In the genomic region with DNA sequence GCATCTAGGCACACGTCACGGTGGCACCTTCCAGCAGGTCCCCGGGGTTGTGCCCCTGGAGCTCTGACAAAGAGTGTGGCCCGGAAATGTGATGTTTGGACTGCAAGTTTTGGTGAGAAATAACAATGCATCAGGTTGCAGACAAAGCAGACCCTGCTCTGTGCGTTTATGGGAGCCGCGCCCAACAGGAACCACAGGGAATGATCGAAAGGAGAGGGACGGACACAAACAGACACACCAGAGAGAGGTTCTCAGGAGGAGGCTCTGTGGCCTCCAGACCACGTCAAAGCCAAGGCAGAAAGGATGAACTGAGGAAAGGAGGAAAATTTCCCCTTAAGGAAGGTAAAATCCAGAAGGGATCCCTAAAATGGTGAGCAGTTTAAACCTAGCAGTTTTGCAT, we compare ENCODE assay signal across 5 cellular contexts. TPM values are rescaled to one million over a fixed set of nuclear protein-coding genes. Genes with fewer than 3 reads are reported as not detected.
A peak's percentile ranks its signal among the peaks of the same experiment; 100 is the strongest.
DNase-seq lines count a peak whose midpoint lies in the region; ATAC-seq, FAIRE-seq and TF ChIP-seq lines count a peak whose summit lies in the region.
"Not testable (repeated sequence)": the region's sequence is repeated elsewhere in the genome, so short reads cannot be mapped to it uniquely, and the experiment has no call there.

No MANE protein-coding gene starts in this region.

- not testable (repeated sequence) for H3K4me3 ChIP-seq in GM12878

- FAIRE-seq in D721Med (lab: Jason Lieb, UNC) (peak; percentile 11), GM12892 (lab: Jason Lieb, UNC) (peak; percentile 33), GM12878 (lab: Jason Lieb, UNC) (peak; percentile 44), urothelium cell line (lab: Jason Lieb, UNC) (peak; percentile 63)

- CTCF ChIA-PET in GM12878 (lab: Yijun Ruan, JAX) = not testable (repeated sequence)

- intact Hi-C loops in GM12878 (cut with micrococcal nuclease; ENCODE audit: unreplicated experiment); left colon (cut with DNase I, micrococcal nuclease): not testable (repeated sequence)

- not testable (repeated sequence) for H3K79me2 ChIP-seq in GM12878 (ENCODE audit: control insufficient read depth, insufficient read depth, low read length)

- not testable (repeated sequence) for H3K4me1 ChIP-seq in GM12878 (ENCODE audit: control insufficient read depth, insufficient read depth, low read length)

- H3K9me3 ChIP-seq in GM12878 (replicated peaks; ENCODE audit: control insufficient read depth, insufficient read depth, low read length) = not testable (repeated sequence)

- not testable (repeated sequence) for TF ChIP-seq EP300 in GM12878 (IDR thresholded peaks at IDR 0.05; ENCODE audit: borderline replicate concordance in 1 of 2, control insufficient read depth in 1 of 2, low read depth in 2 of 2, low read length in 2 of 2)

- POLR2A ChIA-PET in GM12878 (lab: Charles Lee) = not testable (repeated sequence)

- not testable (repeated sequence) for TF ChIP-seq POLR2A in GM12892 (IDR thresholded peaks at IDR 0.05; ENCODE audit: low read depth, low read length); GM12878 (IDR thresholded peaks at IDR 0.05; ENCODE audit: low read depth, low read length)

- not testable (repeated sequence) for H3K36me3 ChIP-seq in GM12878 (ENCODE audit: control insufficient read depth in 2 of 2, insufficient read depth in 2 of 2, low read length in 1 of 2)

- SMC1A ChIA-PET in GM12878 (lab: Charles Lee; ENCODE audit: uncharacterized antibody, unreplicated experiment) = not testable (repeated sequence)

- not testable (repeated sequence) for H2AFZ ChIP-seq in GM12878 (ENCODE audit: control insufficient read depth, low read depth, low read length)

- ATAC-seq in GM12878 = not testable (repeated sequence)
- ATAC-seq in left colon = peak; percentile 59

- not testable (repeated sequence) for TF ChIP-seq RAD21 in GM12878 (IDR thresholded peaks at IDR 0.05; ENCODE audit: insufficient read depth, low read depth, low read length)

- WGBS in GM12878 (ENCODE audit: insufficient coverage, insufficient replicate concordance, low lambda C conversion rate, missing lambda C conversion rate) = no CpG with 5 or more reads among the region's 10 CpGs

- H3K27ac ChIP-seq in GM12878 (ENCODE audit: control insufficient read depth, insufficient read depth) = not testable (repeated sequence)

- H3K27me3 ChIP-seq in GM12878 (replicated peaks in 1 of 2; ENCODE audit: control insufficient read depth in 2 of 2, insufficient read depth in 2 of 2, low read length in 1 of 2) = not testable (repeated sequence)

- in situ Hi-C loops in GM12878 (cut with MboI) = not testable (repeated sequence)

- not testable (repeated sequence) for TF ChIP-seq CTCF in D721Med (IDR thresholded peaks at IDR 0.05; ENCODE audit: insufficient read depth, missing control alignments); GM12878 (IDR thresholded peaks at IDR 0.05 in 2 of 3, conservative IDR thresholded peaks at IDR 0.05 in 1 of 3; ENCODE audit: control insufficient read depth in 2 of 3, extremely low read depth in 1 of 3, insufficient read depth in 1 of 3, low read depth in 3 of 3, low read length in 3 of 3)

- not testable (repeated sequence) for H3K9ac ChIP-seq in GM12878 (ENCODE audit: control insufficient read depth, insufficient read depth, low read length)

- RAD21 ChIA-PET in GM12878 (lab: Charles Lee; ENCODE audit: unreplicated experiment) = not testable (repeated sequence)

- not testable (repeated sequence) for BruUV-seq in GM12878 (replicated peaks; lab: Mats Ljungman, UMichigan)

- H3K4me2 ChIP-seq in GM12878 (ENCODE audit: control insufficient read depth, insufficient read depth) = not testable (repeated sequence)

- H4K20me1 ChIP-seq in GM12878 (ENCODE audit: control insufficient read depth, insufficient read depth) = not testable (repeated sequence)

- not testable (repeated sequence) for DNase-seq in D721Med (ENCODE audit: insufficient read length, low spot score); GM12892 (ENCODE audit: insufficient read length); GM12878 (ENCODE audit: low read depth, low spot score); left colon; urothelium cell line (ENCODE audit: low spot score)

RNA-seq across cellular contexts. Expression of gene F8, which starts 16.1 kb away (rescaled TPM):
- polyA plus RNA-seq in GM12892 (2012; ENCODE audit: missing spikeins) = 5.3 TPM
- 5.2 and 5.9 TPM in 2 replicates for total RNA-seq in GM12878 (2013; cell fraction: nucleolus; rRNA removed)
- total RNA-seq in GM12878 (2014; rRNA removed) (5.1 and 5.3 TPM in 2 replicates), GM12878 (2014; rRNA removed; fragmentation: Illumina TruSeq; extraction: Trizol) (3.8 and 4.8 TPM in 2 replicates), GM12878 (2021) (4.5 and 5.0 TPM in 2 replicates), left colon (1 to 10 TPM; 2.1 to 4.5 TPM)
- 2.8 TPM for polyA plus RNA-seq in GM12878 (2011; ENCODE audit: low read depth)
- polyA plus RNA-seq in GM12878 (2011; rRNA removed) (8.1 and 11.9 TPM in 2 replicates), GM12878 (2014; fragmentation: Illumina TruSeq; extraction: Trizol) (6.4 and 7.4 TPM in 2 replicates), GM12878 (2014; fragmentation: Nextera tagmentation; extraction: Ambion mirVana) (1 to 10 TPM; 3.0 to 3.7 TPM), GM12878 (2014; rRNA removed) (4.1 and 4.9 TPM in 2 replicates), GM12878 (2016; fragmentation: Nextera tagmentation; extraction: Ambion mirVana) (1 to 10 TPM; 6.1 to 7.1 TPM)
- 5.7 and 6.6 TPM in 2 replicates for polyA plus RNA-seq in GM12878 (2011; cell fraction: cytosol; rRNA removed)
- 2.8 and 4.1 TPM in 2 replicates for polyA plus RNA-seq in GM12878 (2011; cell fraction: nucleus; rRNA removed)
- 3.9 and 5.7 TPM in 2 replicates for polyA plus RNA-seq in GM12878 (2012)
- 6.6 and 7.1 TPM in 2 replicates for polyA minus RNA-seq in GM12878 (2011; rRNA and poly(A)+ RNA removed)
- 1.3 and 1.8 TPM in 2 replicates for polyA minus RNA-seq in GM12878 (2011; cell fraction: cytosol; rRNA and poly(A)+ RNA removed)
- polyA minus RNA-seq in GM12878 (2011; cell fraction: nucleus; rRNA and poly(A)+ RNA removed) = 2.4 and 2.5 TPM in 2 replicates

RNA-seq across cellular contexts. Expression of gene FUNDC2, which starts 20.3 kb away (rescaled TPM):
- 130 TPM for polyA plus RNA-seq in GM12892 (2012; ENCODE audit: missing spikeins)
- total RNA-seq in GM12878 (2013; cell fraction: nucleolus; rRNA removed) = 18.8 and 21.1 TPM in 2 replicates
- total RNA-seq in GM12878 (2014; rRNA removed) (70.5 and 89.0 TPM in 2 replicates), GM12878 (2014; rRNA removed; fragmentation: Illumina TruSeq; extraction: Trizol) (116 and 118 TPM in 2 replicates), GM12878 (2021) (105 and 106 TPM in 2 replicates), left colon (10 to 100 TPM; 41.1 to 53.9 TPM)
- 60.2 TPM for polyA plus RNA-seq in GM12878 (2011; ENCODE audit: low read depth)
- polyA plus RNA-seq in GM12878 (2011; rRNA removed) (353 and 397 TPM in 2 replicates), GM12878 (2014; fragmentation: Illumina TruSeq; extraction: Trizol) (175 and 235 TPM in 2 replicates), GM12878 (2014; fragmentation: Nextera tagmentation; extraction: Ambion mirVana) (100 to 1,000 TPM; 232 to 285 TPM), GM12878 (2014; rRNA removed) (114 and 115 TPM in 2 replicates), GM12878 (2016; fragmentation: Nextera tagmentation; extraction: Ambion mirVana) (100 to 1,000 TPM; 165 to 166 TPM)
- 234 and 319 TPM in 2 replicates for polyA plus RNA-seq in GM12878 (2011; cell fraction: cytosol; rRNA removed)
- polyA plus RNA-seq in GM12878 (2011; cell fraction: nucleus; rRNA removed) = 98.3 and 154 TPM in 2 replicates
- 68.1 and 85.7 TPM in 2 replicates for polyA plus RNA-seq in GM12878 (2012)
- polyA minus RNA-seq in GM12878 (2011; rRNA and poly(A)+ RNA removed) = 93.4 and 98.9 TPM in 2 replicates
- 14.0 and 20.4 TPM in 2 replicates for polyA minus RNA-seq in GM12878 (2011; cell fraction: cytosol; rRNA and poly(A)+ RNA removed)
- 19.3 and 23.0 TPM in 2 replicates for polyA minus RNA-seq in GM12878 (2011; cell fraction: nucleus; rRNA and poly(A)+ RNA removed)
